Comparison of ENCODE assay signal across 27 cellular contexts in genomic region chr7:64310426-64310825, GRCh38. TPM values are rescaled to one million over a fixed set of nuclear protein-coding genes. Genes with fewer than 3 reads are reported as not detected.
"Had no signal": no experiment of that assay in that cellular context is flagged by ENCODE, and none has a peak within 500 bp of the region (broad histone marks: within the 10 kb centered on the region; RNA-seq: fewer than 3 reads in every experiment).

No MANE protein-coding gene starts in this region.

- H3K36me3 Mint-ChIP-seq: activated CD4-positive, alpha-beta memory T cell treated with anti-CD3 and anti-CD28 coated beads for 36 hours; activated naive CD8-positive, alpha-beta T cell had no signal

- H3K4me3 ChIP-seq: gastroesophageal sphincter, heart right ventricle had no signal

- H3K4me3 Mint-ChIP-seq: activated CD4-positive, alpha-beta memory T cell treated with anti-CD3 and anti-CD28 coated beads for 36 hours; activated CD4-positive, alpha-beta T cell treated with anti-CD3 and anti-CD28 coated beads for 36 hours; activated CD4-positive, alpha-beta T cell treated with anti-CD3 and anti-CD28 coated beads, Interleukin-2, amount 10 ng/mL, durations not matched to agents 24 days and 14 days; activated CD8-positive, alpha-beta T cell treated with anti-CD3 and anti-CD28 coated beads, Interleukin-2, amount 10 ng/mL, durations not matched to agents 7 days and 5 days; activated naive CD8-positive, alpha-beta T cell; activated T-cell treated with anti-CD3 and anti-CD28 coated beads, Interleukin-2, amount 50 U/mL, for 4 hours; activated T-helper 17 cell treated with anti-CD3 and anti-CD28 coated beads, Interleukin-2, amount 50 U/mL, for 72 hours; effector memory CD8-positive, alpha-beta T cell had no signal

- H3K27ac ChIP-seq: brain microvascular endothelial cell, gastroesophageal sphincter, heart right ventricle had no signal

- DNase-seq: activated CD4-positive, alpha-beta memory T cell treated with anti-CD3 and anti-CD28 coated beads for 36 hours; activated CD4-positive, alpha-beta T cell treated with anti-CD3 and anti-CD28 coated beads for 36 hours; activated CD4-positive, CD25-positive, alpha-beta regulatory T cell; activated CD4-positive, CD25-positive, alpha-beta regulatory T cell treated with anti-CD3 and anti-CD28 coated beads, Interleukin-2, amount 50 U/mL, for 72 hours; activated effector memory CD4-positive, alpha-beta T cell treated with Interleukin-2 at 50 U/mL for 16 hours; activated gamma-delta T cell treated with Interleukin-2 at 50 U/mL for 16 hours; activated naive CD4-positive, alpha-beta T cell treated with anti-CD3 and anti-CD28 coated beads, Interleukin-2, amount 50 U/mL, for 16 hours; activated naive CD4-positive, alpha-beta T cell treated with Interleukin-2 at 50 U/mL for 16 hours; activated T-cell treated with anti-CD3 and anti-CD28 coated beads, Interleukin-2, amount 50 U/mL, for 4 hours; amniotic stem cell; anterior cingulate cortex; brain microvascular endothelial cell; caudate nucleus; cortex of kidney; dermis blood vessel endothelial cell; effector CD4-positive, alpha-beta T cell; effector memory CD8-positive, alpha-beta T cell; foreskin melanocyte; heart right ventricle; T-helper 2 cell had no signal

- H3K9me3 Mint-ChIP-seq: activated CD4-positive, alpha-beta memory T cell treated with anti-CD3 and anti-CD28 coated beads for 36 hours; activated T-cell treated with anti-CD3 and anti-CD28 coated beads, Interleukin-2, amount 50 U/mL, for 4 hours; activated T-helper 17 cell treated with anti-CD3 and anti-CD28 coated beads, Interleukin-2, amount 50 U/mL, for 72 hours; effector memory CD8-positive, alpha-beta T cell had no signal

- H3K27me3 Mint-ChIP-seq: activated CD4-positive, alpha-beta memory T cell treated with anti-CD3 and anti-CD28 coated beads for 36 hours; activated CD4-positive, alpha-beta T cell treated with anti-CD3 and anti-CD28 coated beads for 36 hours; activated CD4-positive, alpha-beta T cell treated with anti-CD3 and anti-CD28 coated beads, Interleukin-2, amount 10 ng/mL, durations not matched to agents 24 days and 14 days; activated naive CD8-positive, alpha-beta T cell; activated T-helper 17 cell treated with anti-CD3 and anti-CD28 coated beads, Interleukin-2, amount 50 U/mL, for 72 hours; effector memory CD8-positive, alpha-beta T cell had no signal

- H3K27me3 ChIP-seq: brain microvascular endothelial cell, gastroesophageal sphincter, heart right ventricle had no signal

- ATAC-seq: activated CD4-positive, alpha-beta T cell treated with anti-CD3 and anti-CD28 coated beads for 36 hours; activated CD8-positive, alpha-beta T cell treated with anti-CD3 and anti-CD28 coated beads, Interleukin-2, amount 10 ng/mL, durations not matched to agents 7 days and 5 days; activated T-cell treated with anti-CD3 and anti-CD28 coated beads, Interleukin-2, amount 50 U/mL, for 4 hours; activated T-helper 17 cell treated with anti-CD3 and anti-CD28 coated beads, Interleukin-2, amount 50 U/mL, for 72 hours; effector memory CD8-positive, alpha-beta T cell; esophagus mucosa; gastroesophageal sphincter; heart right ventricle had no signal

- H3K36me3 ChIP-seq: brain microvascular endothelial cell, gastroesophageal sphincter had no signal

- H3K9me3 ChIP-seq: gastroesophageal sphincter, heart right ventricle had no signal

- H3K27ac Mint-ChIP-seq: activated CD4-positive, alpha-beta memory T cell treated with anti-CD3 and anti-CD28 coated beads for 36 hours; activated CD4-positive, alpha-beta T cell treated with anti-CD3 and anti-CD28 coated beads for 36 hours; activated CD4-positive, alpha-beta T cell treated with anti-CD3 and anti-CD28 coated beads, Interleukin-2, amount 10 ng/mL, durations not matched to agents 24 days and 14 days; activated CD8-positive, alpha-beta T cell treated with anti-CD3 and anti-CD28 coated beads, Interleukin-2, amount 10 ng/mL, durations not matched to agents 7 days and 5 days; activated naive CD8-positive, alpha-beta T cell; activated T-helper 17 cell treated with anti-CD3 and anti-CD28 coated beads, Interleukin-2, amount 50 U/mL, for 72 hours; effector memory CD8-positive, alpha-beta T cell had no signal

RNA-seq across cellular contexts. Expression of gene ZNF736, which starts 3.3 kb away (rescaled TPM):
- total RNA-seq: chondrocyte had no signal
